Comparison of ENCODE assay signal across 13 cellular contexts in genomic region chr20:709864-710761, GRCh38. TPM values are rescaled to one million over a fixed set of nuclear protein-coding genes. Genes with fewer than 3 reads are reported as not detected.
A peak's percentile ranks its signal among the peaks of the same experiment; 100 is the strongest.
DNase-seq lines count a peak whose midpoint lies in the region; ATAC-seq and TF ChIP-seq lines count a peak whose summit lies in the region.
"Had no signal": no experiment of that assay in that cellular context is flagged by ENCODE, and none has a peak within 500 bp of the region (broad histone marks: within the 10 kb centered on the region; RNA-seq: fewer than 3 reads in every experiment).

No MANE protein-coding gene starts in this region.

- no peaks in the 10 kb centered on the region for H3K4me1 ChIP-seq in BE2C
- H3K4me1 ChIP-seq in HUES64 (ENCODE audit: insufficient read depth, low read length) = no peaks in the 10 kb centered on the region
- H3K4me1 ChIP-seq: SJSA1 had no signal

- H3K4me1 Mint-ChIP-seq in glutamatergic neuron (ENCODE audit: low read depth, unreplicated experiment) = peaks cover 13% of the 10 kb centered on the region
- peaks cover 22% of the 10 kb centered on the region for H3K4me1 Mint-ChIP-seq in nephron
- H3K4me1 Mint-ChIP-seq in activated T-helper 1 cell treated with anti-CD3 and anti-CD28 coated beads, Interleukin-12 subunit alpha, Interleukin-12 subunit beta, Interleukin-2, Interleukin-4 antibody, amounts not matched to agents 30 ng/mL and 10 ng/mL and 1 ng/mL, durations not matched to agents 14 hours and 24 hours and 36 hours (ENCODE audit: low read depth) = no peaks in the 10 kb centered on the region
- peaks cover 3% of the 10 kb centered on the region for H3K4me1 Mint-ChIP-seq in chondrocyte (ENCODE audit: low read depth)

- intact Hi-C loops in activated T-helper 1 cell treated with anti-CD3 and anti-CD28 coated beads, Interleukin-12 subunit alpha, Interleukin-12 subunit beta, Interleukin-2, Interleukin-4 antibody, amounts not matched to agents 30 ng/mL and 10 ng/mL and 1 ng/mL, durations not matched to agents 14 hours and 24 hours and 36 hours (cut with micrococcal nuclease) = no loop called here

- DNase-seq in BE2C (peak; percentile 21), glutamatergic neuron (peak; percentile 81), GM19238 (ENCODE audit: insufficient read length, low spot score) (no peak), chondrocyte (ENCODE audit: low spot score) (no peak)
- DNase-seq in activated T-helper 1 cell treated with anti-CD3 and anti-CD28 coated beads, Interleukin-12 subunit alpha, Interleukin-12 subunit beta, Interleukin-2, Interleukin-4 antibody, amounts not matched to agents 30 ng/mL and 10 ng/mL and 1 ng/mL, durations not matched to agents 14 hours and 24 hours and 36 hours (ENCODE audit: low spot score) = no peak
- DNase-seq: activated CD8-positive, alpha-beta memory T cell treated with anti-CD3 and anti-CD28 coated beads, Interleukin-2, amount 50 U/mL, for 4 hours; effector memory CD8-positive, alpha-beta T cell; NCI-H526 treated with DMSO at 0.1 percent for 48 hours had no signal

- H3K9me3 Mint-ChIP-seq in glutamatergic neuron (ENCODE audit: unreplicated experiment) = peaks cover 15% of the 10 kb centered on the region
- H3K9me3 Mint-ChIP-seq in nephron = peaks cover 15% of the 10 kb centered on the region
- peaks cover 6% of the 10 kb centered on the region for H3K9me3 Mint-ChIP-seq in activated T-helper 1 cell treated with anti-CD3 and anti-CD28 coated beads, Interleukin-12 subunit alpha, Interleukin-12 subunit beta, Interleukin-2, Interleukin-4 antibody, amounts not matched to agents 30 ng/mL and 10 ng/mL and 1 ng/mL, durations not matched to agents 14 hours and 24 hours and 36 hours
- peaks cover 17% of the 10 kb centered on the region for H3K9me3 Mint-ChIP-seq in chondrocyte (ENCODE audit: low read depth)
- H3K9me3 Mint-ChIP-seq: effector memory CD8-positive, alpha-beta T cell had no signal

- H3K9ac ChIP-seq in HUES64 (ENCODE audit: low read depth, low read length) = no peak overlapping the region
- H3K9ac ChIP-seq: BLaER1 had no signal

- ATAC-seq in GM19023 (IDR thresholded peaks at IDR 0.05; ENCODE audit: unreplicated experiment) = no peak
- ATAC-seq: effector memory CD8-positive, alpha-beta T cell had no signal

- H3K4me3 ChIP-seq in BE2C (ENCODE audit: low read depth, low read length) = peak overlapping the region; percentile 37
- H3K4me3 ChIP-seq in HUES64 (ENCODE audit: low read length) = peak overlapping the region; percentile 37
- H3K4me3 ChIP-seq: BLaER1, SJSA1 had no signal

- H3K4me3 Mint-ChIP-seq in glutamatergic neuron (ENCODE audit: unreplicated experiment) (peak overlapping the region; percentile 47), nephron (peak overlapping the region; percentile 36 to 61 (median 49)), chondrocyte (ENCODE audit: unreplicated experiment) (no peak overlapping the region)
- no peak overlapping the region for H3K4me3 Mint-ChIP-seq in activated T-helper 1 cell treated with anti-CD3 and anti-CD28 coated beads, Interleukin-12 subunit alpha, Interleukin-12 subunit beta, Interleukin-2, Interleukin-4 antibody, amounts not matched to agents 30 ng/mL and 10 ng/mL and 1 ng/mL, durations not matched to agents 14 hours and 24 hours and 36 hours
- H3K4me3 Mint-ChIP-seq: effector memory CD8-positive, alpha-beta T cell had no signal

- H3K36me3 ChIP-seq in BE2C (no peaks in the 10 kb centered on the region), HUES64 (ENCODE audit: insufficient read depth, low read length) (no peaks in the 10 kb centered on the region)
- H3K36me3 ChIP-seq: BLaER1, SJSA1 had no signal

- no peak for TF ChIP-seq CTCF in BE2C (IDR thresholded peaks at IDR 0.05; ENCODE audit: low read depth, low read length)
- TF ChIP-seq CTCF in glutamatergic neuron (IDR thresholded peaks at IDR 0.05; ENCODE audit: partially characterized antibody, unreplicated experiment) = no peak
- TF ChIP-seq CTCF in nephron (IDR thresholded peaks at IDR 0.05; ENCODE audit: unreplicated experiment in 3 of 3) = no peak
- TF ChIP-seq CTCF in chondrocyte (IDR thresholded peaks at IDR 0.05) = no peak

- peaks cover 14% of the 10 kb centered on the region for H3K27me3 Mint-ChIP-seq in glutamatergic neuron (ENCODE audit: unreplicated experiment)
- peaks cover 33% of the 10 kb centered on the region for H3K27me3 Mint-ChIP-seq in nephron (ENCODE audit: low read depth)
- peaks cover 30% of the 10 kb centered on the region for H3K27me3 Mint-ChIP-seq in activated T-helper 1 cell treated with anti-CD3 and anti-CD28 coated beads, Interleukin-12 subunit alpha, Interleukin-12 subunit beta, Interleukin-2, Interleukin-4 antibody, amounts not matched to agents 30 ng/mL and 10 ng/mL and 1 ng/mL, durations not matched to agents 14 hours and 24 hours and 36 hours (ENCODE audit: insufficient read depth)
- H3K27me3 Mint-ChIP-seq in chondrocyte (ENCODE audit: low read depth) = peaks cover 39% of the 10 kb centered on the region

- H3K9me3 ChIP-seq in BE2C = no peaks in the 10 kb centered on the region
- H3K9me3 ChIP-seq in HUES64 (ENCODE audit: insufficient read depth, low read depth, low read length) = peaks cover 4% of the 10 kb centered on the region; the same call in 1 of the 2 replicates
- H3K9me3 ChIP-seq: SJSA1 had no signal

- WGBS in HUES64 = 7% methylated on average over 67 of the region's 74 CpGs

- H3K27ac ChIP-seq in HUES64 (ENCODE audit: low read depth, low read length) = no peak overlapping the region
- H3K27ac ChIP-seq: BLaER1, SJSA1 had no signal

- H3K27ac Mint-ChIP-seq in glutamatergic neuron (ENCODE audit: unreplicated experiment) (peak overlapping the region; percentile 65), nephron (no peak overlapping the region), chondrocyte (ENCODE audit: unreplicated experiment) (no peak overlapping the region)
- H3K27ac Mint-ChIP-seq in activated T-helper 1 cell treated with anti-CD3 and anti-CD28 coated beads, Interleukin-12 subunit alpha, Interleukin-12 subunit beta, Interleukin-2, Interleukin-4 antibody, amounts not matched to agents 30 ng/mL and 10 ng/mL and 1 ng/mL, durations not matched to agents 14 hours and 24 hours and 36 hours = no peak overlapping the region
- H3K27ac Mint-ChIP-seq: effector memory CD8-positive, alpha-beta T cell had no signal

- H3K36me3 Mint-ChIP-seq in glutamatergic neuron (ENCODE audit: unreplicated experiment) = peaks cover 16% of the 10 kb centered on the region
- no peaks in the 10 kb centered on the region for H3K36me3 Mint-ChIP-seq in nephron (ENCODE audit: low read depth)
- H3K36me3 Mint-ChIP-seq in activated T-helper 1 cell treated with anti-CD3 and anti-CD28 coated beads, Interleukin-12 subunit alpha, Interleukin-12 subunit beta, Interleukin-2, Interleukin-4 antibody, amounts not matched to agents 30 ng/mL and 10 ng/mL and 1 ng/mL, durations not matched to agents 14 hours and 24 hours and 36 hours (ENCODE audit: low read depth) = no peaks in the 10 kb centered on the region
- H3K36me3 Mint-ChIP-seq in chondrocyte (ENCODE audit: low read depth) = peaks cover 13% of the 10 kb centered on the region

- no peaks in the 10 kb centered on the region for H3K27me3 ChIP-seq in BE2C
- peaks cover 11% of the 10 kb centered on the region for H3K27me3 ChIP-seq in HUES64 (ENCODE audit: insufficient read depth, low read length)
- H3K27me3 ChIP-seq: BLaER1 had no signal

RNA-seq across cellular contexts. Expression of gene SCRT2, which starts 34.5 kb away (rescaled TPM):
- 11.2 TPM for polyA plus RNA-seq in BE2C (2012; ENCODE audit: insufficient read depth, insufficient read length, low read depth)
- 0.50 TPM for polyA plus RNA-seq in HUES64 (2013, experiment 1 of 2)
- polyA plus RNA-seq in HUES64 (2013, experiment 2 of 2) = 0.89 TPM
- total RNA-seq in glutamatergic neuron (ENCODE audit: unreplicated experiment) (28.0 TPM), chondrocyte (not detected in 3 replicates)
- not detected in 2 replicates for total RNA-seq in activated T-helper 1 cell treated with anti-CD3 and anti-CD28 coated beads, Interleukin-12 subunit alpha, Interleukin-12 subunit beta, Interleukin-2, Interleukin-4 antibody, amounts not matched to agents 30 ng/mL and 10 ng/mL and 1 ng/mL, durations not matched to agents 14 hours and 24 hours and 36 hours
- total RNA-seq: SJSA1 had no signal

RNA-seq across cellular contexts. Expression of gene SRXN1, which starts 57.1 kb away (rescaled TPM):
- polyA plus RNA-seq in BE2C (2012; ENCODE audit: insufficient read depth, insufficient read length, low read depth) = 26.3 TPM
- polyA plus RNA-seq in HUES64 (2013, experiment 1 of 2) = 26.4 TPM
- polyA plus RNA-seq in HUES64 (2013, experiment 2 of 2) = 24.6 TPM
- total RNA-seq in glutamatergic neuron (ENCODE audit: unreplicated experiment) (6.3 TPM), chondrocyte (19.3 to 20.8 TPM (median 20.6 TPM) in 3 replicates)
- total RNA-seq in activated T-helper 1 cell treated with anti-CD3 and anti-CD28 coated beads, Interleukin-12 subunit alpha, Interleukin-12 subunit beta, Interleukin-2, Interleukin-4 antibody, amounts not matched to agents 30 ng/mL and 10 ng/mL and 1 ng/mL, durations not matched to agents 14 hours and 24 hours and 36 hours = 28.8 and 30.2 TPM in 2 replicates

RNA-seq across cellular contexts. Expression of gene SLC52A3, which starts 58.2 kb away (rescaled TPM):
- polyA plus RNA-seq in BE2C (2012; ENCODE audit: insufficient read depth, insufficient read length, low read depth) = not detected
- 1.3 TPM for polyA plus RNA-seq in HUES64 (2013, experiment 1 of 2)
- 2.2 TPM for polyA plus RNA-seq in HUES64 (2013, experiment 2 of 2)
- not detected for total RNA-seq in glutamatergic neuron (ENCODE audit: unreplicated experiment)
- not detected in 2 replicates for total RNA-seq in activated T-helper 1 cell treated with anti-CD3 and anti-CD28 coated beads, Interleukin-12 subunit alpha, Interleukin-12 subunit beta, Interleukin-2, Interleukin-4 antibody, amounts not matched to agents 30 ng/mL and 10 ng/mL and 1 ng/mL, durations not matched to agents 14 hours and 24 hours and 36 hours
- not detected in 3 replicates for total RNA-seq in chondrocyte
- total RNA-seq: SJSA1 had no signal

Comparison
In these comparisons a context has a peak if more than half of its experiments do, and no peak if none do; other contexts are left out.
1. DNase-seq: peak in BE2C (single experiment) and glutamatergic neuron (single experiment); none in GM19238 (single experiment), activated T-helper 1 cell treated with anti-CD3 and anti-CD28 coated beads, Interleukin-12 subunit alpha, Interleukin-12 subunit beta, Interleukin-2, Interleukin-4 antibody, amounts not matched to agents 30 ng/mL and 10 ng/mL and 1 ng/mL, durations not matched to agents 14 hours and 24 hours and 36 hours (single experiment) and chondrocyte (single experiment).
2. H3K4me3 Mint-ChIP-seq: peak in glutamatergic neuron (single experiment) and nephron (3 of 3); none in activated T-helper 1 cell treated with anti-CD3 and anti-CD28 coated beads, Interleukin-12 subunit alpha, Interleukin-12 subunit beta, Interleukin-2, Interleukin-4 antibody, amounts not matched to agents 30 ng/mL and 10 ng/mL and 1 ng/mL, durations not matched to agents 14 hours and 24 hours and 36 hours (single experiment) and chondrocyte (single experiment).
3. RNA of gene SCRT2, which starts 34.5 kb away (total RNA-seq): 28.0 TPM in glutamatergic neuron (single experiment); not detected in activated T-helper 1 cell treated with anti-CD3 and anti-CD28 coated beads, Interleukin-12 subunit alpha, Interleukin-12 subunit beta, Interleukin-2, Interleukin-4 antibody, amounts not matched to agents 30 ng/mL and 10 ng/mL and 1 ng/mL, durations not matched to agents 14 hours and 24 hours and 36 hours and not detected in chondrocyte; every median in the first group is over 10 times any median in the second.